In genomic region chr9:90071257-90071656, GRCh38 we compare ENCODE assay signal across 10 cellular contexts.
DNase-seq lines count a peak whose midpoint lies in the region; ATAC-seq and TF ChIP-seq lines count a peak whose summit lies in the region.
"Had no signal": no experiment of that assay in that cellular context is flagged by ENCODE, and none has a peak within 500 bp of the region (broad histone marks: within the 10 kb centered on the region; RNA-seq: fewer than 3 reads in every experiment).

No MANE protein-coding gene starts in this region.

- intact Hi-C loops in lower lobe of right lung (cut with DNase I) = no loop called here
- intact Hi-C loops in upper lobe of right lung (cut with DNase I) = loop anchor here (10.0 kb wide), 1 partner anchor 56 kb away; no protein-coding TSS in a partner anchor

- H3K27ac ChIP-seq in lower lobe of right lung (no peak overlapping the region), upper lobe of right lung (no peak overlapping the region)
- H3K27ac ChIP-seq: A549 had no signal

- H3K4me1 ChIP-seq in lower lobe of right lung (no peaks in the 10 kb centered on the region), upper lobe of right lung (no peaks in the 10 kb centered on the region)
- H3K4me1 ChIP-seq: A549 had no signal

- no peak for TF ChIP-seq CTCF in lower lobe of right lung (IDR thresholded peaks at IDR 0.05)
- TF ChIP-seq CTCF in upper lobe of right lung (IDR thresholded peaks at IDR 0.05) = no peak

- H3K4me3 ChIP-seq in lower lobe of right lung (no peak overlapping the region), upper lobe of right lung (no peak overlapping the region)
- H3K4me3 ChIP-seq: A549, GM12878 had no signal

- ATAC-seq in lower lobe of right lung (peak; percentile 50 to 74), upper lobe of right lung (peak; percentile 92), HG02763 (IDR thresholded peaks at IDR 0.05; ENCODE audit: unreplicated experiment) (no peak)
- ATAC-seq: A549, GM12878 had no signal

- DNase-seq in CD1c-positive myeloid dendritic cell (ENCODE audit: extremely low spot score) = peak; percentile 71
- DNase-seq in MV-4-11 (lab: John Stamatoyannopoulos, UW) = peak; percentile 50
- DNase-seq in lower lobe of right lung = peak; percentile 63
- DNase-seq in upper lobe of right lung = peak; percentile 68
- no peak for DNase-seq in NCI-H2029 treated with DMSO at 0.1 percent for 48 hours (lab: John Stamatoyannopoulos, UW)
- DNase-seq: DMS53, HCEC 1CT had no signal

- H3K36me3 ChIP-seq in lower lobe of right lung = no peaks in the 10 kb centered on the region
- no peaks in the 10 kb centered on the region for H3K36me3 ChIP-seq in upper lobe of right lung

- H3K9me3 ChIP-seq in lower lobe of right lung = no peaks in the 10 kb centered on the region
- H3K9me3 ChIP-seq in upper lobe of right lung = no peaks in the 10 kb centered on the region
- H3K9me3 ChIP-seq: A549 had no signal

- H3K27me3 ChIP-seq in lower lobe of right lung (ENCODE audit: low read depth) (no peaks in the 10 kb centered on the region), upper lobe of right lung (no peaks in the 10 kb centered on the region)
